In the genomic region with DNA sequence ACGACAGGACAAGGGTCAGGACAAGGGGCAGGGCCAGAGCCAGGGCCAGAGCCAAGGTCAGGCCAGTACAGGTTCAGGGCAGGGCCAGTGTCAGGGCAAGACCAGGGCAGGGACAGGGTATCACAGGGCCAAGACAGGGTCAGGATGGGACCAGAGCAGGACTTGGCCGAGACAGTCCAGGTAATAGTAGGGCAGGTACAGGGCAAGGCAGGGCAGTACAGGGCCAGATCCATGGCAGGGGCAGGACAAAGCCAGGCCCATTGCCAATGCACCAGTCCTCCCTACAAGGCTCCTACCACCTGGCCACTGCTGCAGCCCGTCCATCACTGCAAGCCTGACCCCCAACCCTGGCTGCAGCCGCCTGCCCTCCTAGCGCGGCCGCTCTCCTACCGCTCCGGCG, we compare ENCODE assay signal across 13 cellular contexts. TPM values are rescaled to one million over a fixed set of nuclear protein-coding genes. Genes with fewer than 3 reads are reported as not detected.
"Had no signal": no experiment of that assay in that cellular context is flagged by ENCODE, and none has a peak within 500 bp of the region (broad histone marks: within the 10 kb centered on the region; RNA-seq: fewer than 3 reads in every experiment).

No MANE protein-coding gene starts in this region.

RNA-seq across cellular contexts. Expression of gene TP53TG3F, which starts 50.5 kb away (rescaled TPM):
- total RNA-seq: activated B cell treated with CpG ODN at 0.5 μM for 24 hours; activated CD4-positive, alpha-beta memory T cell treated with anti-CD3 and anti-CD28 coated beads for 36 hours; activated CD4-positive, alpha-beta memory T cell treated with anti-CD3 and anti-CD28 coated beads, Interleukin-2, amount 10 ng/mL, durations not matched to agents 7 days and 5 days; activated CD4-positive, alpha-beta T cell treated with anti-CD3 and anti-CD28 coated beads, Interleukin-2, amount 10 ng/mL, durations not matched to agents 24 days and 14 days; activated CD4-positive, alpha-beta T cell treated with anti-CD3 and anti-CD28 coated beads, Interleukin-2, amount 10 ng/mL, durations not matched to agents 7 days and 5 days; activated CD8-positive, alpha-beta memory T cell treated with anti-CD3 and anti-CD28 coated beads for 36 hours; activated CD8-positive, alpha-beta memory T cell treated with anti-CD3 and anti-CD28 coated beads, Interleukin-2, amount 10 ng/mL, durations not matched to agents 7 days and 5 days; activated CD8-positive, alpha-beta T cell treated with anti-CD3 and anti-CD28 coated beads for 36 hours; activated CD8-positive, alpha-beta T cell treated with anti-CD3 and anti-CD28 coated beads, Interleukin-2, amount 10 ng/mL, durations not matched to agents 7 days and 5 days; T-helper 1 cell treated with Interleukin-12 subunit alpha and Interleukin-12 subunit beta and Interleukin-4 antibody, amounts not matched to agents 30 ng/mL and 1 ng/mL, for 36 hours; T-helper 17 cell; T-helper 2 cell treated with Interferon-gamma antibody and Interleukin-4, amounts not matched to agents 100 ng/mL and 5 ng/mL, for 36 hours; WTC11 had no signal
